ENCODE assay signal across 8 cellular contexts in the genomic region with DNA sequence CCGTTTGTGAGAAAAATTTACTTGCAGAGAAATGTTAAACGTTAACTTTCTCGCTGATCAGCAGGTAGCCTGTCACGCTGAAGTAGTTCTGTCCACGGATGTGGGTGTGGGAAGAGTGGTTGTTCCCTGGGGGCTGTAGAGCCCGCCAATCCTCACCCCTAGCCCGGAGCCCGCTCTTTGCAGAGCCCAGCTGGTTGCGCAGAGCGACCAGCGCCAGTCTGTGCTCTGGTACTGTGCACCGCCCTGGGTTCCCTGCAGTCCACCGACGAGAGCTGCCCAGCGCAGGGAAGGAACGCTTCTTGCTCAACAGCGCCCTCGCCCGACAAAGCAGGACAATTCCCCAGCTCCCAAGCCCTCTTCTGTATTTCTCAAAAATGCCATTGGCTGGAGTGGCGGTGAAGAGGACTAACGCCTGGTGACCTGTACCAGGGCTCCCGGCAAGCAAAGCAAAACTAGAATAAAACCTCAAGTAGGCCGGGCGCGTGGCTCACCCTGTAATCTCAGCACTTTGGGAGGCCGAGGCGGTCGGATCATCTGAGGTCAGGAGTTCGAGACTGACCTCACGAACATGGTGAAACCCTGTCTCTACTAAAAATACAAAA. TPM values are rescaled to one million over a fixed set of nuclear protein-coding genes. Genes with fewer than 3 reads are reported as not detected.
A peak's percentile ranks its signal among the peaks of the same experiment; 100 is the strongest.
DNase-seq lines count a peak whose midpoint lies in the region; ATAC-seq lines count a peak whose summit lies in the region.

No MANE protein-coding gene starts in this region.

- POLR2A ChIA-PET in activated CD8-positive, alpha-beta T cell treated with anti-CD3 and anti-CD28 coated beads, Interleukin-2, amount 10 ng/mL, durations not matched to agents 7 days and 5 days (lab: Charles Lee) = no interaction called here

- H3K27me3 Mint-ChIP-seq in activated CD8-positive, alpha-beta T cell treated with anti-CD3 and anti-CD28 coated beads, Interleukin-2, amount 10 ng/mL, durations not matched to agents 7 days and 5 days (ENCODE audit: low read depth) = peaks cover 33% of the 10 kb centered on the region
- H3K27me3 Mint-ChIP-seq in memory B cell = peaks cover 25% of the 10 kb centered on the region

- peaks cover 19% of the 10 kb centered on the region for H3K4me1 Mint-ChIP-seq in activated CD8-positive, alpha-beta T cell treated with anti-CD3 and anti-CD28 coated beads, Interleukin-2, amount 10 ng/mL, durations not matched to agents 7 days and 5 days (ENCODE audit: low read depth)
- peaks cover 2% of the 10 kb centered on the region for H3K4me1 Mint-ChIP-seq in memory B cell

- ATAC-seq in GM19438 (IDR thresholded peaks at IDR 0.05; ENCODE audit: low read depth, unreplicated experiment) (peak; percentile 96), memory B cell (ENCODE audit: low read depth) (peak; percentile 83)
- ATAC-seq in activated CD8-positive, alpha-beta T cell treated with anti-CD3 and anti-CD28 coated beads, Interleukin-2, amount 10 ng/mL, durations not matched to agents 7 days and 5 days = peak; percentile 91

- no peaks in the 10 kb centered on the region for H3K36me3 Mint-ChIP-seq in activated CD8-positive, alpha-beta T cell treated with anti-CD3 and anti-CD28 coated beads, Interleukin-2, amount 10 ng/mL, durations not matched to agents 7 days and 5 days (ENCODE audit: low read depth)
- no peaks in the 10 kb centered on the region for H3K36me3 Mint-ChIP-seq in memory B cell

- H3K4me3 Mint-ChIP-seq in activated CD8-positive, alpha-beta T cell treated with anti-CD3 and anti-CD28 coated beads, Interleukin-2, amount 10 ng/mL, durations not matched to agents 7 days and 5 days = peak overlapping the region; percentile 59
- H3K4me3 Mint-ChIP-seq in memory B cell = peak overlapping the region; percentile 60

- CTCF ChIA-PET in activated CD8-positive, alpha-beta T cell treated with anti-CD3 and anti-CD28 coated beads, Interleukin-2, amount 10 ng/mL, durations not matched to agents 7 days and 5 days (lab: Charles Lee) = interaction anchor here (0.7 to 3.0 kb wide), 23 partner anchors 8 to 505 kb away, joined by 3 to 21 read pairs (median 4); no protein-coding TSS in a partner anchor

- H3K9me3 Mint-ChIP-seq in activated CD8-positive, alpha-beta T cell treated with anti-CD3 and anti-CD28 coated beads, Interleukin-2, amount 10 ng/mL, durations not matched to agents 7 days and 5 days (ENCODE audit: insufficient read depth) = no peaks in the 10 kb centered on the region
- no peaks in the 10 kb centered on the region for H3K9me3 Mint-ChIP-seq in memory B cell

- no peak overlapping the region for H3K27ac Mint-ChIP-seq in activated CD8-positive, alpha-beta T cell treated with anti-CD3 and anti-CD28 coated beads, Interleukin-2, amount 10 ng/mL, durations not matched to agents 7 days and 5 days
- no peak overlapping the region for H3K27ac Mint-ChIP-seq in memory B cell

- DNase-seq in CD1c-positive myeloid dendritic cell (ENCODE audit: extremely low spot score) (peak; percentile 83), HK-2 (ENCODE audit: unreplicated experiment) (peak; percentile 86), NCI-H82 (lab: John Stamatoyannopoulos, UW) (peak; percentile 93), memory B cell (ENCODE audit: low spot score in 2 of 2) (peak; percentile 57 to 60)
- DNase-seq in activated CD8-positive, alpha-beta T cell treated with anti-CD3 and anti-CD28 coated beads, Interleukin-2, amount 10 ng/mL, durations not matched to agents 7 days and 5 days = peak; percentile 83
- peak; percentile 61 for DNase-seq in effector CD8-positive, alpha-beta T cell (lab: John Stamatoyannopoulos, UW)
- peak; percentile 64 for DNase-seq in stimulated activated CD8-positive, alpha-beta memory T cell treated with anti-CD3 and anti-CD28 coated beads, Interleukin-15, amount 100 ng/mL, for 1 hour (ENCODE audit: low read depth)

RNA-seq across cellular contexts. Expression of a gene that starts 3.3 kb away (rescaled TPM):
- total RNA-seq in activated CD8-positive, alpha-beta T cell treated with anti-CD3 and anti-CD28 coated beads, Interleukin-2, amount 10 ng/mL, durations not matched to agents 7 days and 5 days = under 1 TPM in 1 of 2 experiments, not detected in 1; 0.10 TPM

RNA-seq across cellular contexts. Expression of a gene that starts 43.4 kb away (rescaled TPM):
- total RNA-seq in activated CD8-positive, alpha-beta T cell treated with anti-CD3 and anti-CD28 coated beads, Interleukin-2, amount 10 ng/mL, durations not matched to agents 7 days and 5 days = 10 to 100 TPM; 15.5 to 16.8 TPM

Comparison
In these comparisons a context has a peak if more than half of its experiments do, and no peak if none do; other contexts are left out.
1. Peak in every context shown above with its lines: DNase-seq and ATAC-seq.